26 cellular contexts compared by ENCODE assay signal in the genomic region with DNA sequence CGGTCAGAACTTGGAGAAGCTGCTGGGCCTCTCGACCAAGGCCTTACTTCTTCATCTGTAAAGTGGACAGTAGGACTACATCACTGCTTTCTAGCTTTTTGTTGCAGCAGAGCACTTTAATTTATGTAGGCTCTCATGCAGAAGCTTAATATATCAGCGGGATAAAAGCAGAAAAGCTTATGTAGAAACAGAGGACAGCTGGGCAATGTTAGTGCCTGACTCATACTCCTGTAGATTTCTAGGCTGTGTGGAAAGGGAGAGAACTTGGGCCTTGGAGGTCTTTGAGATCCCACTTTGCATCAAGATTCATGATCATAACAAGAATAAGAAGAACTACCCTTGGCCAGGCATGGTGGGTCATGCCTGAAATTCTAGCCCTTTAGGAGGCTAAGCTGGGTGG.
DNase-seq lines count a peak whose midpoint lies in the region; ATAC-seq and TF ChIP-seq lines count a peak whose summit lies in the region.
"Had no signal": no experiment of that assay in that cellular context is flagged by ENCODE, and none has a peak within 500 bp of the region (broad histone marks: within the 10 kb centered on the region; RNA-seq: fewer than 3 reads in every experiment).

No MANE protein-coding gene starts in this region.

- peaks cover 21% of the 10 kb centered on the region for H3K79me1 ChIP-seq in mesenchymal stem cell (replicated peaks; ENCODE audit: low read length, poor library complexity, severe bottlenecking)

- no peak overlapping the region for H2BK12ac ChIP-seq in mesenchymal stem cell (ENCODE audit: low read length in 2 of 2)

- H3K4ac ChIP-seq in mesenchymal stem cell (ENCODE audit: low read depth in 1 of 2, low read length in 2 of 2): no peak overlapping the region

- no peak overlapping the region for H3K18ac ChIP-seq in mesenchymal stem cell (ENCODE audit: low read depth in 1 of 2, low read length in 2 of 2)

- no peak overlapping the region for H3K27ac ChIP-seq in mesenchymal stem cell (ENCODE audit: low read length, poor library complexity, severe bottlenecking)
- peak overlapping the region; percentile 64 for H3K27ac ChIP-seq in testis
- H3K27ac ChIP-seq: 22Rv1 had no signal

- no peaks in the 10 kb centered on the region for H3K9me3 Mint-ChIP-seq in dendritic cell treated with granulocyte-macrophage colony-stimulating factor and Interleukin-4, amounts not matched to agents 40 ng/mL and 50 ng/mL, for 4 days
- H3K9me3 Mint-ChIP-seq: stimulated activated memory B cell treated with anti-CD40 and anti-IgM and Interleukin-4, amounts not matched to agents 10 μg/mL and 1 μg/mL and 100 μg/mL, for 72 hours had no signal

- no peak for ATAC-seq in GM21717 (IDR thresholded peaks at IDR 0.05; ENCODE audit: unreplicated experiment)
- ATAC-seq: activated CD8-positive, alpha-beta T cell treated with anti-CD3 and anti-CD28 coated beads, Interleukin-2, amount 10 ng/mL, durations not matched to agents 7 days and 5 days; GM12878; stimulated activated memory B cell treated with anti-CD40 and anti-IgM and Interleukin-4, amounts not matched to agents 10 μg/mL and 1 μg/mL and 100 μg/mL, for 72 hours had no signal

- no peak overlapping the region for H3K14ac ChIP-seq in mesenchymal stem cell (ENCODE audit: low read length in 2 of 2)

- peak; percentile 14 for DNase-seq in DMS 273 (lab: John Stamatoyannopoulos, UW; ENCODE audit: unreplicated experiment)
- DNase-seq in DMS 273 treated with DMSO at 0.1 percent for 48 hours (lab: John Stamatoyannopoulos, UW): no peak
- peak; percentile 60 for DNase-seq in mesenchymal stem cell
- no peak for DNase-seq in testis
- DNase-seq in ACHN: no peak
- DNase-seq in posterior vena cava (ENCODE audit: low spot score): no peak
- DNase-seq: activated CD4-positive, CD25-positive, alpha-beta regulatory T cell; activated CD8-positive, alpha-beta T cell treated with anti-CD3 and anti-CD28 coated beads, Interleukin-2, amount 10 ng/mL, durations not matched to agents 7 days and 5 days; activated gamma-delta T cell treated with Interleukin-2 at 50 U/mL for 16 hours; amniotic stem cell; caudate nucleus; DMS79 treated with DMSO at 0.1 percent for 48 hours; erythroblast; glutamatergic neuron; Kasumi-1; NCI-H1092 treated with DMSO at 0.1 percent for 48 hours; NCI-H2029; SHP77; small intestine; stimulated activated CD4-positive, alpha-beta T cell treated with anti-CD3 and anti-CD28 coated beads, Interleukin-2, amount 100 ng/mL, for 24 hours had no signal

- TF ChIP-seq POLR2A in testis (IDR thresholded peaks at IDR 0.05): no peak

- H2AFZ ChIP-seq in mesenchymal stem cell (ENCODE audit: low read depth, low read length): no peak overlapping the region

- no peak overlapping the region for H3K9ac ChIP-seq in mesenchymal stem cell (ENCODE audit: low read length)

- H3K4me1 Mint-ChIP-seq in dendritic cell treated with granulocyte-macrophage colony-stimulating factor and Interleukin-4, amounts not matched to agents 40 ng/mL and 50 ng/mL, for 4 days (ENCODE audit: low read depth): peaks cover 83% of the 10 kb centered on the region
- H3K4me1 Mint-ChIP-seq: stimulated activated memory B cell treated with anti-CD40 and anti-IgM and Interleukin-4, amounts not matched to agents 10 μg/mL and 1 μg/mL and 100 μg/mL, for 72 hours had no signal

- no peak overlapping the region for H2BK120ac ChIP-seq in mesenchymal stem cell (ENCODE audit: low read depth, low read length)

- no peak overlapping the region for H3K4me3 Mint-ChIP-seq in dendritic cell treated with granulocyte-macrophage colony-stimulating factor and Interleukin-4, amounts not matched to agents 40 ng/mL and 50 ng/mL, for 4 days
- H3K4me3 Mint-ChIP-seq: activated CD8-positive, alpha-beta T cell treated with anti-CD3 and anti-CD28 coated beads, Interleukin-2, amount 10 ng/mL, durations not matched to agents 7 days and 5 days; stimulated activated memory B cell treated with anti-CD40 and anti-IgM and Interleukin-4, amounts not matched to agents 10 μg/mL and 1 μg/mL and 100 μg/mL, for 72 hours had no signal

- H4K91ac ChIP-seq in mesenchymal stem cell (ENCODE audit: low read length): no peak overlapping the region

- no peak overlapping the region for H3K23ac ChIP-seq in mesenchymal stem cell (ENCODE audit: low read length in 2 of 2)

- intact Hi-C loops in dendritic cell treated with granulocyte-macrophage colony-stimulating factor and Interleukin-4, amounts not matched to agents 40 ng/mL and 50 ng/mL, for 4 days (cut with micrococcal nuclease): no loop called here
- intact Hi-C loops in testis (cut with DNase I; ENCODE audit: low total_unique reads) (no loop called here), posterior vena cava (cut with DNase I) (loop anchor here in 1 of 2 donors (10.0 kb wide), 1 partner anchor 88 kb away; a partner anchor contains a TSS)

- no peak for TF ChIP-seq CTCF in testis (IDR thresholded peaks at IDR 0.05)

- no peaks in the 10 kb centered on the region for H3K27me3 Mint-ChIP-seq in dendritic cell treated with granulocyte-macrophage colony-stimulating factor and Interleukin-4, amounts not matched to agents 40 ng/mL and 50 ng/mL, for 4 days
- H3K27me3 Mint-ChIP-seq: stimulated activated memory B cell treated with anti-CD40 and anti-IgM and Interleukin-4, amounts not matched to agents 10 μg/mL and 1 μg/mL and 100 μg/mL, for 72 hours had no signal

- H3K4me2 ChIP-seq in mesenchymal stem cell (ENCODE audit: low read length, poor library complexity, severe bottlenecking): no peak overlapping the region

- H3K27me3 ChIP-seq in mesenchymal stem cell (ENCODE audit: control insufficient read depth in 1 of 2, insufficient read depth in 1 of 2, low read length in 2 of 2) (no peaks in the 10 kb centered on the region), testis (no peaks in the 10 kb centered on the region)
- H3K27me3 ChIP-seq: tibial nerve had no signal

- H3K4me1 ChIP-seq in mesenchymal stem cell (ENCODE audit: control insufficient read depth, insufficient read depth, low read depth, low read length) (peaks cover 9% of the 10 kb centered on the region), testis (peaks cover 34% of the 10 kb centered on the region)

- peak overlapping the region; percentile 93 for H3K27ac Mint-ChIP-seq in dendritic cell treated with granulocyte-macrophage colony-stimulating factor and Interleukin-4, amounts not matched to agents 40 ng/mL and 50 ng/mL, for 4 days
- H3K27ac Mint-ChIP-seq: activated CD8-positive, alpha-beta T cell treated with anti-CD3 and anti-CD28 coated beads, Interleukin-2, amount 10 ng/mL, durations not matched to agents 7 days and 5 days; stimulated activated memory B cell treated with anti-CD40 and anti-IgM and Interleukin-4, amounts not matched to agents 10 μg/mL and 1 μg/mL and 100 μg/mL, for 72 hours had no signal

- H3K4me3 ChIP-seq in mesenchymal stem cell (ENCODE audit: insufficient read depth in 1 of 2, low read depth in 1 of 2, low read length in 2 of 2) (no peak overlapping the region), testis (no peak overlapping the region)
- H3K4me3 ChIP-seq: GM12878, tibial nerve had no signal

- H3K36me3 ChIP-seq in mesenchymal stem cell (ENCODE audit: control insufficient read depth in 1 of 2, insufficient read depth in 2 of 2, low read depth in 1 of 2, low read length in 2 of 2) (peaks cover 0 to 21% of the 10 kb centered on the region in 2 experiments), testis (ENCODE audit: low read depth, missing control alignments) (no peaks in the 10 kb centered on the region)

- in situ Hi-C loops in ACHN (cut with HindIII; ENCODE audit: low pct_ligation_motif_present, low pct_unique_long_range_greater_than_20kb, low sequenced_read_pairs): no loop called here

- H2BK15ac ChIP-seq in mesenchymal stem cell (ENCODE audit: low read depth, poor library complexity, severe bottlenecking): no peak overlapping the region

- no peak overlapping the region for H4K8ac ChIP-seq in mesenchymal stem cell (ENCODE audit: low read length)

- H2AK5ac ChIP-seq in mesenchymal stem cell (ENCODE audit: low read length, severe bottlenecking): no peak overlapping the region

- H3K9me3 ChIP-seq in mesenchymal stem cell (ENCODE audit: control insufficient read depth, low read length): no peaks in the 10 kb centered on the region
- no peaks in the 10 kb centered on the region for H3K9me3 ChIP-seq in testis
- H3K9me3 ChIP-seq: tibial nerve had no signal

- peaks cover 75% of the 10 kb centered on the region for H3K36me3 Mint-ChIP-seq in dendritic cell treated with granulocyte-macrophage colony-stimulating factor and Interleukin-4, amounts not matched to agents 40 ng/mL and 50 ng/mL, for 4 days (ENCODE audit: low read depth)
- H3K36me3 Mint-ChIP-seq: stimulated activated memory B cell treated with anti-CD40 and anti-IgM and Interleukin-4, amounts not matched to agents 10 μg/mL and 1 μg/mL and 100 μg/mL, for 72 hours had no signal

- 95% methylated on average over 3 of the region's 3 CpGs for WGBS in mesenchymal stem cell
- WGBS in testis, 2 donors: 88 to 91% methylated on average over 3 of the region's 3 CpGs

- H2BK5ac ChIP-seq in mesenchymal stem cell (ENCODE audit: low read depth, low read length, poor library complexity, severe bottlenecking): no peak overlapping the region

Comparison
In these comparisons a context has a peak if more than half of its experiments do, and no peak if none do; other contexts are left out.
1. DNase-seq: peak in DMS 273 (single experiment) and mesenchymal stem cell (single experiment); none in DMS 273 treated with DMSO at 0.1 percent for 48 hours (single experiment), testis (single experiment), ACHN (single experiment) and posterior vena cava (single experiment).